Comparison of ENCODE assay signal across 8 cellular contexts in the genomic region with DNA sequence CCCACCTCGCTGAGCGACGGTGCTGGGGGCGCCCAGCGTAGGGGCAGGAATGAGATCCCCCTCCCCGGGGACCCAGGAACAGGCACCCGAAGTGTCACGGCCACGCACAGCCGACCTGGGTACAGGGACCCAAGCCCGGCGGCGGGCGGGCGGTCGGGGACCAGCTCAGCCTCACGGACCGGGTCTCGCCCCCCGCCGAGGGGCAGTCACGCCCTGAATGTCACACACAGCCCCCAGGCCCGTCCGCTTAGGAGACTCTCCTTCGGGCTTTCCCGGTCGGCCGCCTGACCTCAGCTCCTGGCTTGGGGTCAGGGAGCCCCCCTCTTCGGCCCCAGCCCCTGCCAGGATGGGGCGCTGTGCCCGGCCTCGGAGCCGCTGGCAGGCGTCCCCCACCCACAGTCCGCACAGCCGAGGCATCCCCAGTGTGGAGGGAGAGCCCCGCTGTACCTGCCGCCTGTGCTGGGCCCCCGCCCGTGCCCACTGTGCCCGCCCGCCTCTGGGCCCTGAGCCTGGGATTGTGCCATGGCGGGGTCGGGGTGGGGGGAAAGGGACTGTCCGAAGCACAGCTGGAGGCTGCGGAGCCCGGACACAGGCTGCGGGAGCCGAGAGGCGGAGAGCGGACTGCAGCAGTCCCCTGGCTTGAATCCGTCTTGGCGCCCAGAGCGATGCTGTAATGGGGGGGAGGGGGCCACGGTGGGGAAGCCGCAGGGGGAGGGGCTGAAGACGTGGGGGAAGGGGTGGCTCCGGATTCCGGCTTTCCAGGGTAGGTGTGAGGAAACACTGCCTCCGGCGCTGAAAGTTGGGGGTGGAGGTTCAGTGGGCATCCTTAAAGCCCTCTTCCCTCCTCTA. TPM values are rescaled to one million over a fixed set of nuclear protein-coding genes. Genes with fewer than 3 reads are reported as not detected.
A peak's percentile ranks its signal among the peaks of the same experiment; 100 is the strongest.
DNase-seq lines count a peak whose midpoint lies in the region; ATAC-seq and TF ChIP-seq lines count a peak whose summit lies in the region.

No MANE protein-coding gene starts in this region.

- intact Hi-C loops in activated B cell treated with CpG ODN at 0.5 μM for 24 hours (cut with micrococcal nuclease), result loop anchor here (5.0 kb wide), 1 partner anchor 52 kb away; no protein-coding TSS in a partner anchor

- peak; percentile 25 for ATAC-seq in activated B cell treated with CpG ODN at 0.5 μM for 24 hours (ENCODE audit: low read depth)
- ATAC-seq in GM18498 (IDR thresholded peaks at IDR 0.05; ENCODE audit: unreplicated experiment), result no peak
- no peak for ATAC-seq in HG02970 (IDR thresholded peaks at IDR 0.05; ENCODE audit: low FRiP score, unreplicated experiment)

- CTCF ChIA-PET in activated B cell treated with CpG ODN at 0.5 μM for 24 hours (lab: Charles Lee), result interaction anchor here (1.0 kb wide), 1 partner anchor 64 kb away, joined by 3 read pairs; no protein-coding TSS in a partner anchor

- no peak overlapping the region for H3K27ac Mint-ChIP-seq in activated B cell treated with CpG ODN at 0.5 μM for 24 hours
- H3K27ac Mint-ChIP-seq in stimulated activated naive CD8-positive, alpha-beta T cell treated with anti-CD3 and anti-CD28 coated beads, Interleukin-15, Interleukin-2, amounts not matched to agents 100 ng/mL and 50 ng/mL, for 24 hours, result no peak overlapping the region

- H3K9me3 Mint-ChIP-seq in activated B cell treated with CpG ODN at 0.5 μM for 24 hours, result no peaks in the 10 kb centered on the region
- no peaks in the 10 kb centered on the region for H3K9me3 Mint-ChIP-seq in stimulated activated naive CD8-positive, alpha-beta T cell treated with anti-CD3 and anti-CD28 coated beads, Interleukin-15, Interleukin-2, amounts not matched to agents 100 ng/mL and 50 ng/mL, for 24 hours

- peaks cover 7% of the 10 kb centered on the region for H3K27me3 Mint-ChIP-seq in activated B cell treated with CpG ODN at 0.5 μM for 24 hours
- H3K27me3 Mint-ChIP-seq in stimulated activated naive CD8-positive, alpha-beta T cell treated with anti-CD3 and anti-CD28 coated beads, Interleukin-15, Interleukin-2, amounts not matched to agents 100 ng/mL and 50 ng/mL, for 24 hours, result peaks cover 55% of the 10 kb centered on the region

- POLR2A ChIA-PET in activated B cell treated with CpG ODN at 0.5 μM for 24 hours (lab: Charles Lee), result interaction anchor here (0.8 to 1.5 kb wide), 3 partner anchors 53 to 262 kb away, joined by 3 read pairs; partner anchors contain the start of gene SFPQ

- peak overlapping the region; percentile 63 for H3K4me3 Mint-ChIP-seq in activated B cell treated with CpG ODN at 0.5 μM for 24 hours
- peak overlapping the region; percentile 30 for H3K4me3 Mint-ChIP-seq in stimulated activated naive CD8-positive, alpha-beta T cell treated with anti-CD3 and anti-CD28 coated beads, Interleukin-15, Interleukin-2, amounts not matched to agents 100 ng/mL and 50 ng/mL, for 24 hours

- peak; percentile 15 for DNase-seq in DMS79 treated with DMSO at 0.1 percent for 48 hours (lab: John Stamatoyannopoulos, UW)
- no peak for DNase-seq in DMS79 (lab: John Stamatoyannopoulos, UW)
- DNase-seq in activated B cell treated with CpG ODN at 0.5 μM for 24 hours, result peak; percentile 26
- peak; percentile 44 for DNase-seq in left kidney (ENCODE audit: low read depth, low spot score)
- no peak for DNase-seq in epidermal melanocyte (ENCODE audit: insufficient read length, low spot score)

- peaks cover 17% of the 10 kb centered on the region for H3K4me1 Mint-ChIP-seq in activated B cell treated with CpG ODN at 0.5 μM for 24 hours
- peaks cover 10% of the 10 kb centered on the region for H3K4me1 Mint-ChIP-seq in stimulated activated naive CD8-positive, alpha-beta T cell treated with anti-CD3 and anti-CD28 coated beads, Interleukin-15, Interleukin-2, amounts not matched to agents 100 ng/mL and 50 ng/mL, for 24 hours (ENCODE audit: low read depth)

- TF ChIP-seq CTCF in activated B cell treated with CpG ODN at 0.5 μM for 24 hours (IDR thresholded peaks at IDR 0.05), result no peak

- H3K36me3 Mint-ChIP-seq in activated B cell treated with CpG ODN at 0.5 μM for 24 hours (ENCODE audit: low read depth), result no peaks in the 10 kb centered on the region
- H3K36me3 Mint-ChIP-seq in stimulated activated naive CD8-positive, alpha-beta T cell treated with anti-CD3 and anti-CD28 coated beads, Interleukin-15, Interleukin-2, amounts not matched to agents 100 ng/mL and 50 ng/mL, for 24 hours (ENCODE audit: low read depth), result no peaks in the 10 kb centered on the region

RNA-seq across cellular contexts. Expression of gene DLGAP3, which starts 0.6 kb away (rescaled TPM):
- 3.9 and 6.0 TPM in 2 replicates for total RNA-seq in activated B cell treated with CpG ODN at 0.5 μM for 24 hours

RNA-seq across cellular contexts. Expression of gene TMEM35B, which starts 55.1 kb away (rescaled TPM):
- 16.7 and 20.0 TPM in 2 replicates for total RNA-seq in activated B cell treated with CpG ODN at 0.5 μM for 24 hours

Comparison
In these comparisons a context has a peak if more than half of its experiments do, and no peak if none do; other contexts are left out.
1. DNase-seq: peak in DMS79 treated with DMSO at 0.1 percent for 48 hours (single experiment), activated B cell treated with CpG ODN at 0.5 μM for 24 hours (single experiment) and left kidney (single experiment); none in DMS79 (single experiment) and epidermal melanocyte (single experiment).